11 cellular contexts compared by ENCODE assay signal in the genomic region with DNA sequence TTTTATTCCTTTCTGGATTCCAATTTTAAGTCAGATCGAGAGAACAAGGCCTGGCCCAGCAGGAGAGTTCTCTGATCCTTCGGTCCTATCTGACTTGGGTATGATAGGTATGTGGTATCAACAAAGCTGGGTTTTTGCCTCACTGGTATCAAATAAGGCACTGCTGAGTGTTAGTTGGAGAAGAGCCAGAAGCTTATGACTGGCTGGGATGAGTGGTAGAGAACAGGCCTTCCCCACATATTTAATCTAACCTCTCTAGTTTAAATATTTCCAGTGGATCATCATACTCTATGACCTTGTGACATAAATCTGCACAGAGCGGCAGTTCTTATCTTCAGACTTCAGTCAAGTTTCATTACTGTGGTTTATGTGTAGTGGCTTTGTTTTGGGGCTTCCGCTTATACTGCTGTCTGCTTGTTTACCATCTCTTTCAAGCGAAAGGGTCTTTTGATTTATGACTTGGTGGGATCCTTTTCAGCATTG.
DNase-seq lines count a peak whose midpoint lies in the region; ATAC-seq and TF ChIP-seq lines count a peak whose summit lies in the region.
"Had no signal": no experiment of that assay in that cellular context is flagged by ENCODE, and none has a peak within 500 bp of the region (broad histone marks: within the 10 kb centered on the region; RNA-seq: fewer than 3 reads in every experiment).

No MANE protein-coding gene starts in this region.

- peak; percentile 88 for ATAC-seq in Right ventricle myocardium inferior
- no peak for ATAC-seq in activated CD4-positive, CD25-positive, alpha-beta regulatory T cell treated with anti-CD3 and anti-CD28 coated beads, Interleukin-2, amount 50 U/mL, for 24 hours
- ATAC-seq in activated CD8-positive, alpha-beta T cell treated with anti-CD3 and anti-CD28 coated beads for 36 hours, result no peak
- ATAC-seq: T-helper 17 cell had no signal

- no peaks in the 10 kb centered on the region for H3K36me3 Mint-ChIP-seq in activated CD4-positive, alpha-beta T cell treated with anti-CD3 and anti-CD28 coated beads, Interleukin-2, amount 10 ng/mL, durations not matched to agents 24 days and 14 days (ENCODE audit: low read depth)
- no peaks in the 10 kb centered on the region for H3K36me3 Mint-ChIP-seq in activated CD8-positive, alpha-beta T cell treated with anti-CD3 and anti-CD28 coated beads for 36 hours (ENCODE audit: low read depth)

- H3K27me3 ChIP-seq in mammary epithelial cell (ENCODE audit: insufficient read depth, low read length), result no peaks in the 10 kb centered on the region

- dilution Hi-C loops in mammary epithelial cell (cut with HindIII; ENCODE audit: low sequenced_read_pairs), result no loop called here

- H3K4me1 Mint-ChIP-seq in activated CD4-positive, alpha-beta T cell treated with anti-CD3 and anti-CD28 coated beads, Interleukin-2, amount 10 ng/mL, durations not matched to agents 24 days and 14 days, result no peaks in the 10 kb centered on the region
- no peaks in the 10 kb centered on the region for H3K4me1 Mint-ChIP-seq in activated CD8-positive, alpha-beta T cell treated with anti-CD3 and anti-CD28 coated beads for 36 hours (ENCODE audit: low read depth)
- H3K4me1 Mint-ChIP-seq: T-helper 17 cell had no signal

- no peak for DNase-seq in Right ventricle myocardium inferior (ENCODE audit: missing footprints)
- no peak for DNase-seq in cardiac septum (ENCODE audit: low spot score)
- DNase-seq in mammary epithelial cell, result peak; percentile 17
- DNase-seq in kidney tubule cell (ENCODE audit: low spot score), result peak; percentile 75
- DNase-seq in T-helper 9 cell, result no peak
- no peak for DNase-seq in activated CD4-positive, alpha-beta T cell treated with anti-CD3 and anti-CD28 coated beads, Interleukin-2, amount 10 ng/mL, durations not matched to agents 24 days and 14 days
- DNase-seq in activated CD8-positive, alpha-beta T cell treated with anti-CD3 and anti-CD28 coated beads for 36 hours, result no peak
- DNase-seq: cortex of kidney, NCI-H2171 treated with DMSO at 0.1 percent for 48 hours, T-helper 17 cell had no signal

- no peaks in the 10 kb centered on the region for H3K36me3 ChIP-seq in mammary epithelial cell (ENCODE audit: insufficient read depth, low read length)

- H3K27ac Mint-ChIP-seq in activated CD4-positive, alpha-beta T cell treated with anti-CD3 and anti-CD28 coated beads, Interleukin-2, amount 10 ng/mL, durations not matched to agents 24 days and 14 days, result no peak overlapping the region
- no peak overlapping the region for H3K27ac Mint-ChIP-seq in activated CD8-positive, alpha-beta T cell treated with anti-CD3 and anti-CD28 coated beads for 36 hours
- H3K27ac Mint-ChIP-seq: T-helper 17 cell had no signal

- H4K20me1 ChIP-seq in mammary epithelial cell (ENCODE audit: insufficient read depth, low read length), result no peaks in the 10 kb centered on the region

- no peaks in the 10 kb centered on the region for H3K9me3 ChIP-seq in mammary epithelial cell (replicated peaks; ENCODE audit: insufficient read depth, low read length)

- H3K9ac ChIP-seq in mammary epithelial cell (ENCODE audit: insufficient read depth, low read length), result no peak overlapping the region

- POLR2A ChIA-PET in activated CD8-positive, alpha-beta T cell treated with anti-CD3 and anti-CD28 coated beads for 36 hours (lab: Charles Lee), result no interaction called here

- H3K27ac ChIP-seq in mammary epithelial cell (ENCODE audit: insufficient read depth, low read depth, low read length), result no peak overlapping the region

- no peak for TF ChIP-seq CTCF in mammary epithelial cell (conservative IDR thresholded peaks at IDR 0.05 in 1 of 2, IDR thresholded peaks at IDR 0.05 in 1 of 2; ENCODE audit: extremely low read depth in 1 of 2, insufficient read depth in 1 of 2, low read depth in 1 of 2, low read length in 2 of 2)
- TF ChIP-seq CTCF in activated CD8-positive, alpha-beta T cell treated with anti-CD3 and anti-CD28 coated beads for 36 hours (IDR thresholded peaks at IDR 0.05), result no peak

- no peak overlapping the region for H3K4me2 ChIP-seq in mammary epithelial cell (ENCODE audit: insufficient read depth, low read depth, low read length)

- CTCF ChIA-PET in mammary epithelial cell (lab: Charles Lee; ENCODE audit: low non-redundant PET), result no interaction called here
- CTCF ChIA-PET in activated CD8-positive, alpha-beta T cell treated with anti-CD3 and anti-CD28 coated beads for 36 hours (lab: Charles Lee), result no interaction called here

- no TSS peak for BruUV-seq in mammary epithelial cell (replicated peaks; lab: Mats Ljungman, UMichigan)

- H2AFZ ChIP-seq in mammary epithelial cell (ENCODE audit: low read depth, low read length), result no peak overlapping the region

- no peaks in the 10 kb centered on the region for H3K4me1 ChIP-seq in mammary epithelial cell (ENCODE audit: insufficient read depth, low read length)

- H3K79me2 ChIP-seq in mammary epithelial cell (ENCODE audit: insufficient read depth, low read length), result peaks cover 6% of the 10 kb centered on the region

- H3K9me3 Mint-ChIP-seq in activated CD4-positive, alpha-beta T cell treated with anti-CD3 and anti-CD28 coated beads, Interleukin-2, amount 10 ng/mL, durations not matched to agents 24 days and 14 days, result no peaks in the 10 kb centered on the region
- no peaks in the 10 kb centered on the region for H3K9me3 Mint-ChIP-seq in activated CD8-positive, alpha-beta T cell treated with anti-CD3 and anti-CD28 coated beads for 36 hours

- 79% methylated on average over 5 of the region's 5 CpGs for WGBS in mammary epithelial cell (ENCODE audit: low coverage, missing lambda C conversion rate)

- peaks cover 2% of the 10 kb centered on the region for H3K27me3 Mint-ChIP-seq in activated CD4-positive, alpha-beta T cell treated with anti-CD3 and anti-CD28 coated beads, Interleukin-2, amount 10 ng/mL, durations not matched to agents 24 days and 14 days
- H3K27me3 Mint-ChIP-seq in activated CD8-positive, alpha-beta T cell treated with anti-CD3 and anti-CD28 coated beads for 36 hours, result peaks cover 2% of the 10 kb centered on the region
- H3K27me3 Mint-ChIP-seq: T-helper 17 cell had no signal

- intact Hi-C loops in Right ventricle myocardium inferior (cut with DNase I), result loop anchor here (5.0 to 10.0 kb wide), 3 partner anchors 81 to 281 kb away; no protein-coding TSS in a partner anchor
- intact Hi-C loops in cardiac septum (cut with DNase I), result loop anchor here (5.0 kb wide), 1 partner anchor 81 kb away; no protein-coding TSS in a partner anchor
- intact Hi-C loops in mammary epithelial cell (cut with micrococcal nuclease), result no loop called here
- intact Hi-C loops in activated CD4-positive, alpha-beta T cell treated with anti-CD3 and anti-CD28 coated beads, Interleukin-2, amount 10 ng/mL, durations not matched to agents 24 days and 14 days (cut with micrococcal nuclease), result no loop called here
- intact Hi-C loops in activated CD8-positive, alpha-beta T cell treated with anti-CD3 and anti-CD28 coated beads for 36 hours (cut with micrococcal nuclease), result no loop called here

- in situ Hi-C loops in mammary epithelial cell (cut with MboI; ENCODE audit: low sequenced_read_pairs in 2 of 2), result no loop called here

- no peak overlapping the region for H3K4me3 ChIP-seq in mammary epithelial cell (replicated peaks in 1 of 3; ENCODE audit: insufficient read depth in 1 of 3, low read depth in 2 of 3, low read length in 3 of 3)

- no peak overlapping the region for H3K4me3 Mint-ChIP-seq in activated CD4-positive, alpha-beta T cell treated with anti-CD3 and anti-CD28 coated beads, Interleukin-2, amount 10 ng/mL, durations not matched to agents 24 days and 14 days
- no peak overlapping the region for H3K4me3 Mint-ChIP-seq in activated CD8-positive, alpha-beta T cell treated with anti-CD3 and anti-CD28 coated beads for 36 hours
- H3K4me3 Mint-ChIP-seq: T-helper 17 cell had no signal

Comparison
In these comparisons a context has a peak if more than half of its experiments do, and no peak if none do; other contexts are left out.
1. DNase-seq: peak in mammary epithelial cell (single experiment) and kidney tubule cell (single experiment); none in Right ventricle myocardium inferior (single experiment), cardiac septum (single experiment), T-helper 9 cell (single experiment), activated CD4-positive, alpha-beta T cell treated with anti-CD3 and anti-CD28 coated beads, Interleukin-2, amount 10 ng/mL, durations not matched to agents 24 days and 14 days (single experiment) and activated CD8-positive, alpha-beta T cell treated with anti-CD3 and anti-CD28 coated beads for 36 hours (single experiment).
2. intact Hi-C loops: an anchor here in Right ventricle myocardium inferior (5.0 to 10.0 kb wide) and cardiac septum (5.0 kb wide); none called in mammary epithelial cell, activated CD4-positive, alpha-beta T cell treated with anti-CD3 and anti-CD28 coated beads, Interleukin-2, amount 10 ng/mL, durations not matched to agents 24 days and 14 days and activated CD8-positive, alpha-beta T cell treated with anti-CD3 and anti-CD28 coated beads for 36 hours.